In the genomic region with DNA sequence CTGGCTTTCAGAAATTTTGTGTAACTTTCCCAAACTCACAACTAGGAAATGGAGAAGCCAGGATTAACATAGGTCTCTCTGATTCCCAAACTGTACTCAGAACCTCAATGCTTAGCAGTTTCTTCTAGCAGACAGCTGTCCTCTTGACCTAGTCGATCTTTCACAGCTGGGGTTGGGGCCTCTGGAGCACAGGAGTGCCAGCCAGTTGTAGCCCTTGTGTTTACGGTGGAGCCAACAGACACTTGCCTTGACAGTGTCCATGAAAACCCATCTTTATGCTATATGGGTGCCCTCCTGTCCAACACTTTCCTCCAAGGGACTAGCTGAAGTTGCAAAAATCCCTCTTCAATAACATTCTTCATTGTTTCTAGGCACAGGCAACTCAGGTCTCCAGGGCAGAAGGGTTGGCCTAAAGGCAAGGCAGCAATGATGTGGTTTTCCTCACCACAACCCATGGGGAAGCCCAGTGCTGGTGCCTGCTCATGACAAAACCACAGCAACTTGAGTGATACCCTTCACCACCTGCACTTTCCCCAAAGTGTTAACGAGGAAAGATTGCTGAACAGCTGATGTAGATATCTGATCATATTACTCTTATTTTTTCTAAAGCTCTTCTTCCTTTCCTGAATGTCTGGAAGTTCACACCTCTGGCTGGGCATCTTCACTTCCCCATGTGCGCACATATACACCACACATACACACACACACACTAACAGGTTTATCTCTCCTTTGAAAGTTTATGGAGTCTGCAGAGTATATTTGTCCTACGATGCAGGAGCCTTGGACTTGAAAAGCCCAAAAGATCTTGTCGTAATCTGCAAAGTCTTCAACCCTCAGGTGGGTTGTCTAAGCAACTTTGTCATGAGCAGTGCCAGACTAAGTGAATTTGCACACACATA, we compare ENCODE assay signal across 10 cellular contexts. TPM values are rescaled to one million over a fixed set of nuclear protein-coding genes. Genes with fewer than 3 reads are reported as not detected.
DNase-seq lines count a peak whose midpoint lies in the region; ATAC-seq, FAIRE-seq and TF ChIP-seq lines count a peak whose summit lies in the region.
"Had no signal": no experiment of that assay in that cellular context is flagged by ENCODE, and none has a peak within 500 bp of the region (broad histone marks: within the 10 kb centered on the region; RNA-seq: fewer than 3 reads in every experiment).

No MANE protein-coding gene starts in this region.

- DNase-seq in GM12892 (ENCODE audit: insufficient read length) (no peak), SKM-1 (lab: John Stamatoyannopoulos, UW; ENCODE audit: unreplicated experiment) (peak; percentile 4), kidney tubule cell (ENCODE audit: low spot score) (peak; percentile 17), kidney glomerular epithelial cell (lab: John Stamatoyannopoulos, UW) (no peak), HCEC 1CT (no peak), NCI-H748 (lab: John Stamatoyannopoulos, UW; ENCODE audit: unreplicated experiment) (no peak)
- DNase-seq: foreskin keratinocyte, SIG-M5 had no signal

- FAIRE-seq in GM12892 (lab: Jason Lieb, UNC) = peak; percentile 86

- ATAC-seq in GM21717 (IDR thresholded peaks at IDR 0.05; ENCODE audit: unreplicated experiment) = peak; percentile 97
- ATAC-seq in HG03571 (IDR thresholded peaks at IDR 0.05; ENCODE audit: unreplicated experiment) = no peak
- ATAC-seq: foreskin keratinocyte had no signal

- TF ChIP-seq POLR2A in GM12892 (IDR thresholded peaks at IDR 0.05; ENCODE audit: low read depth, low read length) = no peak

RNA-seq across cellular contexts. Expression of gene KNG1, which starts 11.0 kb away (rescaled TPM):
- polyA plus RNA-seq in GM12892 (2012; ENCODE audit: missing spikeins) = not detected
- polyA plus RNA-seq: foreskin keratinocyte had no signal

RNA-seq across cellular contexts. Expression of gene HRG, which starts 40.3 kb away (rescaled TPM):
- polyA plus RNA-seq in GM12892 (2012; ENCODE audit: missing spikeins) = not detected
- polyA plus RNA-seq: foreskin keratinocyte had no signal

Comparison
In these comparisons a context has a peak if more than half of its experiments do, and no peak if none do; other contexts are left out.
1. DNase-seq: peak in SKM-1 (single experiment) and kidney tubule cell (single experiment); none in GM12892 (single experiment), kidney glomerular epithelial cell (single experiment), HCEC 1CT (single experiment) and NCI-H748 (single experiment).